Comparison of ENCODE assay signal across 1 cellular context in the genomic region with DNA sequence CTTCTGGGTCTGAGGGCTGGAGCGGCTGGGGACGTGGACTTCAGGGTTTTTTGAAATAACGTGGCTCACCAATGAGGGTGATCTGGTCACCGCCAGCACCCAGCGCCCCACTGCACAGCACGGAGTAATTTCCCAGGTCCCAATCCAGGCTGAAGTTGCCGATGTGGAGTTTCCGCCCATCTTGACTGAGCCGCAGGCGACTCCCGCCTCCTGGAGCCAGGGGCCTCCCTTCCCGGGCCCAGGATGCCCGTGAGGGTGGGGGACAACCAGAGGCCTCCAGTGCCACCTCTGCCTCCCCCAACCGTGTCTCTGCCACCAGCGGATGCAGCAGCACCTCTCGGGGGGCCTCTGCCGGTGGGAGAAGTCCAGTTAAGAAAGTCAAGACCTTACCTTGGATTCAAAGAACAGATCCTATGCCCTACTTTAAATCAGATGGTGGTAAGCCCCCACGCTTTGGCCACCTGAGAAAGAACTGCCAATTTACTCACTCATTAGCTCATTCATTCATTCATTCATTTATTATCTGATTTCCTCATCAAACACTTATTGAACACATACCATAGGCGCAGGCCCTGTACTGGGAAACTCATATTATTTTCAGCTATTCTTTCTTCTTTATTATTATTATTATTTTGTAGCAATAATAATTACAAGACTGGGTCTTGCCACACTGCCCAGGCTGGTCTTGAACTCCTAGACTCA.
TF ChIP-seq lines count a peak whose summit lies in the region.

No MANE protein-coding gene starts in this region.

TF ChIP-seq in A549, 52 proteins besides CTCF, POLR2A, EP300 and RAD21:
- TF ChIP-seq PBX3 (IDR thresholded peaks at IDR 0.05), result no peak
- TF ChIP-seq CHD4 (IDR thresholded peaks at IDR 0.05; ENCODE audit: borderline replicate concordance), result no peak
- no peak for TF ChIP-seq JUN (IDR thresholded peaks at IDR 0.05)
- TF ChIP-seq ZC3H11A (IDR thresholded peaks at IDR 0.05), result no peak
- no peak for TF ChIP-seq ZSCAN20 (CRISPR knock-in tag; IDR thresholded peaks at IDR 0.05)
- TF ChIP-seq, protein P1, sequence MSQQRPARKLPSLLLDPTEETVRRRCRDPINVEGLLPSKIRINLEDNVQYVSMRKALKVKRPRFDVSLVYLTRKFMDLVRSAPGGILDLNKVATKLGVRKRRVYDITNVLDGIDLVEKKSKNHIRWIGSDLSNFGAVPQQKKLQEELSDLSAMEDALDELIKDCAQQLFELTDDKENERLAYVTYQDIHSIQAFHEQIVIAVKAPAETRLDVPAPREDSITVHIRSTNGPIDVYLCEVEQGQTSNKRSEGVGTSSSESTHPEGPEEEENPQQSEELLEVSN (IDR thresholded peaks at IDR 0.05; ENCODE audit: borderline replicate concordance, low read depth), result no peak
- TF ChIP-seq EHMT2 (IDR thresholded peaks at IDR 0.05; ENCODE audit: low read depth), result no peak
- no peak for TF ChIP-seq EHF (CRISPR knock-in tag; IDR thresholded peaks at IDR 0.05)
- no peak for TF ChIP-seq SMC3 (IDR thresholded peaks at IDR 0.05)
- no peak for TF ChIP-seq ZNF302 (CRISPR knock-in tag; IDR thresholded peaks at IDR 0.05)
- no peak for TF ChIP-seq RNF2 (IDR thresholded peaks at IDR 0.05; ENCODE audit: borderline replicate concordance, low read depth)
- no peak for TF ChIP-seq FOXS1 (CRISPR knock-in tag; IDR thresholded peaks at IDR 0.05)
- TF ChIP-seq ESRRA (IDR thresholded peaks at IDR 0.05; ENCODE audit: borderline replicate concordance, low read length), result no peak
- no peak for TF ChIP-seq MAX (IDR thresholded peaks at IDR 0.05)
- TF ChIP-seq JUNB (IDR thresholded peaks at IDR 0.05), result no peak
- no peak for TF ChIP-seq HES2 (IDR thresholded peaks at IDR 0.05)
